In the genomic region with DNA sequence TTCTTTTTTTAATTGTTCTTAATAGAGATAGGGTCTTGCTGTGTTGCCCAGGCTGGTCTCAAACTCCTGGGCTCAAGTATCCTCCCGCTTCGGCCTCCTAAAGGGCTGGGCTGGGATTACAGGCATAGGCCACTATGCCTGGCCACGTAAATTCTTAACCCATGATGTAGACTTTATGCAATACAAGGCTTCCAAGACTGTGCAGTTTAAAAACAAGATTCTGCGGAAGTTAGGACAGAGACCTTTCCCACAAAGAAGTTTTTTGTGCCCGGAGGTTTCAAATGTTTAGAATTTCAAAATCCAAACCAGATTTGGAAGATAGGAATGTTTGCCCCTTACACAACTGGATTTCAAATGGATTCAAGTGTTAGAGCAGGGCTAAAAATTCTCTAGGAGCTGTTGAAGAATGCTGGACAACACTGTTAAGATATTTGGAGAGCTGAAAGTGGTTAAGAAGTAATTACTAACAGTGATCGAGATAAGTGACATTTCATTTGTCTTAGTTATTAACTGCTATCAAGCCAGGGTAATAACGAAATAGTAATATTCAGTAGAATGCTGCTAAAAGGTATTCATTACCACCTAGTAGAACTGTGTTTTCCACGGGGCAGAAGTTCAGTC, we compare ENCODE assay signal across 12 cellular contexts. TPM values are rescaled to one million over a fixed set of nuclear protein-coding genes. Genes with fewer than 3 reads are reported as not detected.
DNase-seq lines count a peak whose midpoint lies in the region; ATAC-seq and TF ChIP-seq lines count a peak whose summit lies in the region.
"Had no signal": no experiment of that assay in that cellular context is flagged by ENCODE, and none has a peak within 500 bp of the region (broad histone marks: within the 10 kb centered on the region; RNA-seq: fewer than 3 reads in every experiment).

No MANE protein-coding gene starts in this region.

- peak overlapping the region; percentile 87 to 98 (median 94) for H3K27ac Mint-ChIP-seq in CD8-positive, alpha-beta memory T cell
- H3K27ac Mint-ChIP-seq in activated naive CD8-positive, alpha-beta T cell treated with anti-CD3 and anti-CD28 coated beads, Interleukin-2, amount 10 ng/mL, durations not matched to agents 7 days and 5 days: peak overlapping the region; percentile 86

- H3K36me3 ChIP-seq in CD8-positive, alpha-beta memory T cell (ENCODE audit: insufficient read depth, low read length): no peaks in the 10 kb centered on the region
- H3K36me3 ChIP-seq in neutrophil: peaks cover 25% of the 10 kb centered on the region
- no peaks in the 10 kb centered on the region for H3K36me3 ChIP-seq in stomach

- 62 to 72% (median 71%) methylated on average over 8 of the region's 8 CpGs for WGBS in stomach, 5 donors

- POLR2A ChIA-PET in CD8-positive, alpha-beta memory T cell (lab: Charles Lee): interaction anchor here (1.3 kb wide), 1 partner anchor 22 kb away, joined by 3 read pairs; no protein-coding TSS in a partner anchor
- POLR2A ChIA-PET in activated naive CD8-positive, alpha-beta T cell treated with anti-CD3 and anti-CD28 coated beads, Interleukin-2, amount 10 ng/mL, durations not matched to agents 7 days and 5 days (lab: Charles Lee): interaction anchor here (0.7 kb wide), 1 partner anchor 83 kb away, joined by 3 read pairs; no protein-coding TSS in a partner anchor

- CTCF ChIA-PET in CD8-positive, alpha-beta memory T cell (lab: Charles Lee): no interaction called here

- H3K36me3 Mint-ChIP-seq in CD8-positive, alpha-beta memory T cell: peaks cover 10 to 52% (median 19%) of the 10 kb centered on the region in 3 donors
- peaks cover 43% of the 10 kb centered on the region for H3K36me3 Mint-ChIP-seq in activated naive CD8-positive, alpha-beta T cell treated with anti-CD3 and anti-CD28 coated beads, Interleukin-2, amount 10 ng/mL, durations not matched to agents 7 days and 5 days

- ATAC-seq in activated naive CD8-positive, alpha-beta T cell treated with anti-CD3 and anti-CD28 coated beads, Interleukin-2, amount 10 ng/mL, durations not matched to agents 7 days and 5 days (ENCODE audit: low read depth): no peak
- ATAC-seq: left colon had no signal

- TF ChIP-seq POLR2A in stomach (IDR thresholded peaks at IDR 0.05): no peak

- peaks cover 0 to 6% of the 10 kb centered on the region in 2 donors for H3K27me3 Mint-ChIP-seq in CD8-positive, alpha-beta memory T cell
- no peaks in the 10 kb centered on the region for H3K27me3 Mint-ChIP-seq in activated naive CD8-positive, alpha-beta T cell treated with anti-CD3 and anti-CD28 coated beads, Interleukin-2, amount 10 ng/mL, durations not matched to agents 7 days and 5 days

- TF ChIP-seq EP300 in stomach (IDR thresholded peaks at IDR 0.05): no peak

- peaks cover 77% of the 10 kb centered on the region for H3K4me1 ChIP-seq in CD8-positive, alpha-beta memory T cell (ENCODE audit: insufficient read depth, low read length)
- H3K4me1 ChIP-seq in neutrophil (ENCODE audit: control insufficient read depth in 1 of 2, insufficient read depth in 1 of 2, low read depth in 1 of 2, low read length in 1 of 2) (peaks cover 95 to 99% of the 10 kb centered on the region in 2 experiments), stomach (no peaks in the 10 kb centered on the region)

- H3K9me3 ChIP-seq in CD8-positive, alpha-beta memory T cell (ENCODE audit: low read length): no peaks in the 10 kb centered on the region
- H3K9me3 ChIP-seq in neutrophil: no peaks in the 10 kb centered on the region
- H3K9me3 ChIP-seq in stomach: no peaks in the 10 kb centered on the region

- peak overlapping the region; percentile 10 to 83 (median 51) for H3K4me3 Mint-ChIP-seq in CD8-positive, alpha-beta memory T cell
- peak overlapping the region; percentile 14 for H3K4me3 Mint-ChIP-seq in activated naive CD8-positive, alpha-beta T cell treated with anti-CD3 and anti-CD28 coated beads, Interleukin-2, amount 10 ng/mL, durations not matched to agents 7 days and 5 days

- H3K9me3 Mint-ChIP-seq in CD8-positive, alpha-beta memory T cell: peaks cover 0 to 2% (median 0%) of the 10 kb centered on the region in 5 donors
- H3K9me3 Mint-ChIP-seq in activated naive CD8-positive, alpha-beta T cell treated with anti-CD3 and anti-CD28 coated beads, Interleukin-2, amount 10 ng/mL, durations not matched to agents 7 days and 5 days: no peaks in the 10 kb centered on the region

- no peak overlapping the region for H3K27ac ChIP-seq in CD8-positive, alpha-beta memory T cell (ENCODE audit: low read depth, low read length)
- peak overlapping the region; percentile 80 for H3K27ac ChIP-seq in neutrophil
- H3K27ac ChIP-seq in stomach: peak overlapping the region in 1 of 5 donors; percentile 55
- H3K27ac ChIP-seq: RWPE1, VCaP had no signal

- intact Hi-C loops in stomach (cut with DNase I; ENCODE audit: low total_unique reads): no loop called here

- no peak for DNase-seq in CD8-positive, alpha-beta memory T cell
- DNase-seq in H4 (ENCODE audit: low spot score) (peak; percentile 12), stomach (no peak), A172 (ENCODE audit: low spot score) (no peak), NCI-H1092 (lab: John Stamatoyannopoulos, UW) (no peak)
- no peak for DNase-seq in activated naive CD8-positive, alpha-beta T cell treated with anti-CD3 and anti-CD28 coated beads, Interleukin-2, amount 10 ng/mL, durations not matched to agents 7 days and 5 days
- DNase-seq: activated gamma-delta T cell treated with Interleukin-2 at 50 U/mL for 16 hours, DMS53, left colon had no signal

- H3K27me3 ChIP-seq in CD8-positive, alpha-beta memory T cell (ENCODE audit: insufficient read depth, low read length, poor library complexity, severe bottlenecking): no peaks in the 10 kb centered on the region
- H3K27me3 ChIP-seq in neutrophil: no peaks in the 10 kb centered on the region
- H3K27me3 ChIP-seq in stomach: no peaks in the 10 kb centered on the region

- TF ChIP-seq CTCF in neutrophil (IDR thresholded peaks at IDR 0.05) (peak; percentile 46), stomach (IDR thresholded peaks at IDR 0.05) (no peak)

- H3K4me1 Mint-ChIP-seq in CD8-positive, alpha-beta memory T cell: peaks cover 80 to 92% (median 91%) of the 10 kb centered on the region in 3 donors
- H3K4me1 Mint-ChIP-seq in activated naive CD8-positive, alpha-beta T cell treated with anti-CD3 and anti-CD28 coated beads, Interleukin-2, amount 10 ng/mL, durations not matched to agents 7 days and 5 days: peaks cover 71% of the 10 kb centered on the region

- no peak overlapping the region for H3K4me3 ChIP-seq in CD8-positive, alpha-beta memory T cell (ENCODE audit: low read length)
- H3K4me3 ChIP-seq in neutrophil (ENCODE audit: low read depth in 1 of 2, low read length in 1 of 2) (peak overlapping the region; percentile 8 to 47), stomach (no peak overlapping the region)

RNA-seq across cellular contexts. Expression of a gene that starts 7.4 kb away (rescaled TPM):
- 10 to 100 TPM; 47.7 to 48.9 TPM for total RNA-seq in CD8-positive, alpha-beta memory T cell
- polyA plus RNA-seq in CD8-positive, alpha-beta memory T cell: 72.3 TPM
- total RNA-seq in H4 (2014; rRNA removed; shearing (Covaris generic)): not detected in 2 replicates
- 10 to 100 TPM; 81.1 to 88.7 TPM for total RNA-seq in activated naive CD8-positive, alpha-beta T cell treated with anti-CD3 and anti-CD28 coated beads, Interleukin-2, amount 10 ng/mL, durations not matched to agents 7 days and 5 days
- total RNA-seq in stomach: 1 to 10 TPM in 4 of 5 donors, not detected in 1; 1.2 to 4.0 (median 2.3) TPM
- polyA plus RNA-seq in stomach: 1 to 10 TPM; 3.1 to 4.7 (median 3.7) TPM
- total RNA-seq in A172 (2014; rRNA removed; shearing (Covaris generic)): not detected in 2 replicates

Comparison
In these comparisons a context has a peak if more than half of its experiments do, and no peak if none do; other contexts are left out.
1. H3K4me3 ChIP-seq: peak in neutrophil (2 of 2); none in CD8-positive, alpha-beta memory T cell (single experiment) and stomach (0 of 4).
2. RNA of a gene that starts 7.4 kb away (total RNA-seq): 81.1 to 88.7 TPM in activated naive CD8-positive, alpha-beta T cell treated with anti-CD3 and anti-CD28 coated beads, Interleukin-2, amount 10 ng/mL, durations not matched to agents 7 days and 5 days and 47.7 to 48.9 TPM in CD8-positive, alpha-beta memory T cell; 1.2 to 4.0 TPM in stomach, not detected in H4 and not detected in A172; every median in the first group is over 4 times any median in the second.